1 cellular context compared by ENCODE assay signal in the genomic region with DNA sequence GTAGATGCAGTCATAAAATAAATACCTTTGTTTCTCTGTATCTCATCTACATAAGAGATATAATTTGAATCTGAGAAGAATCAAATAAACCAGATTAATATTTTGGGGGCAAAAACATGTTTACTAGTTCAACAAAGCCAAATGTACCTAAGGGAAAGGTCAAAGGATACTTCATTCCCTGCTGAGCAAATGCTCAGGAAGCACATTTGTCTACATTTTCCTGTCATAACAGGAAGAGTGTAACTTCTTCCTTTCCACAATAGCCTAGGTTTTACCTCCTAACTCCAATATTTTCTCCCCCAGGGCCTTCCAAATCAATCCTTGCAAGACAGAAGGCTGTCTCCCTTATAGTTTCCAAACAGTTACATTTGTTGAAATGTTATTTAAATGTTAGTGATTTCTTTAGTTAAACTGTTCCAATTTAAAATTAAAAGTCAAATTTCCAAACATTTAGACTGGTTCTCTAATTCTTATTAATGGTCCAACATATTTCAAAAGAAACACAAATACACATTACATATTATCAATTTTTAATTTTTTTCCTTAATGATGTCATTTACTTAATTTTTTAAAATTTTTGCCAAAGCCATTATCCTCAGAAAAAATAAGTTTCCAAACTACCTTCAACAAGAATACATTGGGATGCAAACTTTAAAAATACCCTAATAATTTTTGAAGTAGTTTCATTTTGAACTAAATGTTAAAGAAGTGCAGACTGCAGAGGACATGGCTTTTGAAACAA.
TF ChIP-seq lines count a peak whose summit lies in the region.

No MANE protein-coding gene starts in this region.

TF ChIP-seq in K562, 482 proteins besides CTCF, POLR2A, EP300 and RAD21 (continued from another document):
- TF ChIP-seq, protein P1, sequence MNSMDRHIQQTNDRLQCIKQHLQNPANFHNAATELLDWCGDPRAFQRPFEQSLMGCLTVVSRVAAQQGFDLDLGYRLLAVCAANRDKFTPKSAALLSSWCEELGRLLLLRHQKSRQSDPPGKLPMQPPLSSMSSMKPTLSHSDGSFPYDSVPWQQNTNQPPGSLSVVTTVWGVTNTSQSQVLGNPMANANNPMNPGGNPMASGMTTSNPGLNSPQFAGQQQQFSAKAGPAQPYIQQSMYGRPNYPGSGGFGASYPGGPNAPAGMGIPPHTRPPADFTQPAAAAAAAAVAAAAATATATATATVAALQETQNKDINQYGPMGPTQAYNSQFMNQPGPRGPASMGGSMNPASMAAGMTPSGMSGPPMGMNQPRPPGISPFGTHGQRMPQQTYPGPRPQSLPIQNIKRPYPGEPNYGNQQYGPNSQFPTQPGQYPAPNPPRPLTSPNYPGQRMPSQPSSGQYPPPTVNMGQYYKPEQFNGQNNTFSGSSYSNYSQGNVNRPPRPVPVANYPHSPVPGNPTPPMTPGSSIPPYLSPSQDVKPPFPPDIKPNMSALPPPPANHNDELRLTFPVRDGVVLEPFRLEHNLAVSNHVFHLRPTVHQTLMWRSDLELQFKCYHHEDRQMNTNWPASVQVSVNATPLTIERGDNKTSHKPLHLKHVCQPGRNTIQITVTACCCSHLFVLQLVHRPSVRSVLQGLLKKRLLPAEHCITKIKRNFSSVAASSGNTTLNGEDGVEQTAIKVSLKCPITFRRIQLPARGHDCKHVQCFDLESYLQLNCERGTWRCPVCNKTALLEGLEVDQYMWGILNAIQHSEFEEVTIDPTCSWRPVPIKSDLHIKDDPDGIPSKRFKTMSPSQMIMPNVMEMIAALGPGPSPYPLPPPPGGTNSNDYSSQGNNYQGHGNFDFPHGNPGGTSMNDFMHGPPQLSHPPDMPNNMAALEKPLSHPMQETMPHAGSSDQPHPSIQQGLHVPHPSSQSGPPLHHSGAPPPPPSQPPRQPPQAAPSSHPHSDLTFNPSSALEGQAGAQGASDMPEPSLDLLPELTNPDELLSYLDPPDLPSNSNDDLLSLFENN (IDR thresholded peaks at IDR 0.05; ENCODE audit: low read depth in 2 of 2, low read length in 2 of 2): no peak
- no peak for TF ChIP-seq NCOA1 (IDR thresholded peaks at IDR 0.05; ENCODE audit: low read depth)
